In the genomic region with DNA sequence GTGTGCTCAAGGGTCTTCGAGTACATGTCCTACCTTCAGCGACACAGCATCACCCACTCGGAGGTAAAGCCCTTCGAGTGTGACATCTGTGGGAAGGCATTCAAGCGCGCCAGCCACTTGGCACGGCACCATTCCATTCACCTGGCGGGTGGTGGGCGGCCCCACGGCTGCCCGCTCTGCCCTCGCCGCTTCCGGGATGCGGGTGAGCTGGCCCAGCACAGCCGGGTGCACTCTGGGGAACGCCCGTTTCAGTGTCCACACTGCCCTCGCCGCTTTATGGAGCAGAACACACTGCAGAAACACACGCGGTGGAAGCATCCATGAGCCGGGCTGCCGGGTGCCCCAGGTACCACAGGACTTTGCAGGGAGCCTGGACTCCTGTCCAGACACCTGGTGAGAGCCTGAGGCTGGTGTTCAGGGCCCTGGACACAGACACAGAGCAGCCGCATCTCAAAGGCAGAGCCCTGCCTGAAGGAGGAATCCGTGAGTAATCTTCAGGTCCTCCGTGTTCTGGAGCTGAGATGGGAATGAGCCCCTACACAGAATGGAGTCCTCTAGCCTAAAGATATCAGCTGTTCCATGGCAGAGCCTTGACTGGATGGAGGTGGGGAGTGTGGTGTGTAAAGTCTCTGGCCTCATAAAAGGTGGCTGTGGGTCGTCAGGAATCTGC, we compare ENCODE assay signal across 11 cellular contexts. TPM values are rescaled to one million over a fixed set of nuclear protein-coding genes. Genes with fewer than 3 reads are reported as not detected.
A peak's percentile ranks its signal among the peaks of the same experiment; 100 is the strongest.
DNase-seq lines count a peak whose midpoint lies in the region; ATAC-seq lines count a peak whose summit lies in the region.
"Had no signal": no experiment of that assay in that cellular context is flagged by ENCODE, and none has a peak within 500 bp of the region (broad histone marks: within the 10 kb centered on the region; RNA-seq: fewer than 3 reads in every experiment).

No MANE protein-coding gene starts in this region.

- peak overlapping the region; percentile 95 to 100 (median 99) for H3K4me2 ChIP-seq in BLaER1 treated with 17β-estradiol and CSF1 and Interleukin-3, amounts not matched to agents 10 nM and 100 nM
- H3K4me2 ChIP-seq in mesendoderm (ENCODE audit: low read length), result no peak overlapping the region

- H2BK15ac ChIP-seq in mesendoderm (replicated peaks; ENCODE audit: low read depth), result no peak overlapping the region

- H3K27me3 ChIP-seq in BLaER1 treated with 17β-estradiol and CSF1 and Interleukin-3, amounts not matched to agents 10 nM and 100 nM, result no peaks in the 10 kb centered on the region
- H3K27me3 ChIP-seq in mesendoderm (ENCODE audit: insufficient read depth, low read length, poor library complexity), result no peaks in the 10 kb centered on the region
- H3K27me3 ChIP-seq: dorsolateral prefrontal cortex had no signal

- H4K20me1 ChIP-seq in BLaER1 treated with 17β-estradiol and CSF1 and Interleukin-3, amounts not matched to agents 10 nM and 100 nM, result peaks cover 0 to 46% (median 23%) of the 10 kb centered on the region in 11 experiments; a peak in 16 of 22 replicates

- H3K23ac ChIP-seq in mesendoderm (ENCODE audit: low read length), result no peak overlapping the region

- peaks cover 31% of the 10 kb centered on the region for H3K4me1 Mint-ChIP-seq in activated naive CD8-positive, alpha-beta T cell treated with anti-CD3 and anti-CD28 coated beads, Interleukin-2, amount 10 ng/mL, durations not matched to agents 7 days and 5 days

- H4K5ac ChIP-seq in mesendoderm (ENCODE audit: low read length), result no peak overlapping the region

- peak overlapping the region; percentile 97 for H3K56ac ChIP-seq in mesendoderm (ENCODE audit: low read length)

- DNase-seq in HK-2 (ENCODE audit: unreplicated experiment) (peak; percentile 60), mesendoderm (no peak)
- DNase-seq in activated naive CD8-positive, alpha-beta T cell treated with anti-CD3 and anti-CD28 coated beads, Interleukin-2, amount 10 ng/mL, durations not matched to agents 7 days and 5 days, result no peak
- no peak for DNase-seq in stimulated activated naive CD4-positive, alpha-beta T cell treated with Interleukin-2 at 50 U/mL for 16 hours (lab: John Stamatoyannopoulos, UW)
- DNase-seq: activated CD4-positive, CD25-positive, alpha-beta regulatory T cell; dorsolateral prefrontal cortex; NCI-H1694 had no signal

- H3K9ac ChIP-seq in BLaER1 treated with 17β-estradiol and CSF1 and Interleukin-3, amounts not matched to agents 10 nM and 100 nM, result peak overlapping the region; percentile 83 to 97 (median 89)
- peak overlapping the region; percentile 99 for H3K9ac ChIP-seq in mesendoderm (ENCODE audit: low read length)

- no peaks in the 10 kb centered on the region for H3K9me3 ChIP-seq in BLaER1 treated with 17β-estradiol and CSF1 and Interleukin-3, amounts not matched to agents 10 nM and 100 nM (replicated peaks in 1 of 11)

- no peak overlapping the region for H2AK5ac ChIP-seq in mesendoderm (ENCODE audit: low read length)

- no peak overlapping the region for H2BK120ac ChIP-seq in mesendoderm (ENCODE audit: low read depth, low read length)

- no peak overlapping the region for H3K4ac ChIP-seq in mesendoderm (ENCODE audit: low read depth, low read length)

- ATAC-seq in activated naive CD8-positive, alpha-beta T cell treated with anti-CD3 and anti-CD28 coated beads, Interleukin-2, amount 10 ng/mL, durations not matched to agents 7 days and 5 days (ENCODE audit: low read depth), result no peak
- no peak for ATAC-seq in HG02588 (IDR thresholded peaks at IDR 0.05; ENCODE audit: unreplicated experiment)
- ATAC-seq in GM21529 (IDR thresholded peaks at IDR 0.05; ENCODE audit: unreplicated experiment), result no peak
- ATAC-seq in HG03571 (IDR thresholded peaks at IDR 0.05; ENCODE audit: unreplicated experiment), result no peak

- H3K36me3 ChIP-seq in BLaER1 treated with 17β-estradiol and CSF1 and Interleukin-3, amounts not matched to agents 10 nM and 100 nM, result peaks cover 15 to 32% (median 21%) of the 10 kb centered on the region in 11 experiments
- H3K36me3 ChIP-seq in mesendoderm (ENCODE audit: control insufficient read depth, insufficient read depth, low read length), result peaks cover 7% of the 10 kb centered on the region

- H3K27ac Mint-ChIP-seq in activated naive CD8-positive, alpha-beta T cell treated with anti-CD3 and anti-CD28 coated beads, Interleukin-2, amount 10 ng/mL, durations not matched to agents 7 days and 5 days, result peak overlapping the region; percentile 99

- H3K4me1 ChIP-seq in BLaER1 treated with 17β-estradiol and CSF1 and Interleukin-3, amounts not matched to agents 10 nM and 100 nM, result peaks cover 62 to 73% (median 71%) of the 10 kb centered on the region in 10 experiments
- H3K4me1 ChIP-seq in mesendoderm (ENCODE audit: control insufficient read depth, low read depth, low read length), result peaks cover 2% of the 10 kb centered on the region

- peaks cover 8% of the 10 kb centered on the region for H3K36me3 Mint-ChIP-seq in activated naive CD8-positive, alpha-beta T cell treated with anti-CD3 and anti-CD28 coated beads, Interleukin-2, amount 10 ng/mL, durations not matched to agents 7 days and 5 days

- no peak overlapping the region for H2BK5ac ChIP-seq in mesendoderm (ENCODE audit: low read length)

- peaks cover 20% of the 10 kb centered on the region for H3K79me2 ChIP-seq in mesendoderm (ENCODE audit: control insufficient read depth, insufficient read depth, low read length)

- peak overlapping the region in 9 of 11 experiments; percentile 59 to 92 (median 86); a peak in 13 of 22 replicates for H3K27ac ChIP-seq in BLaER1 treated with 17β-estradiol and CSF1 and Interleukin-3, amounts not matched to agents 10 nM and 100 nM
- no peak overlapping the region for H3K27ac ChIP-seq in mesendoderm (ENCODE audit: low read depth, low read length)

- no peak overlapping the region for H3K18ac ChIP-seq in mesendoderm (ENCODE audit: low read length)

- no peaks in the 10 kb centered on the region for H3K27me3 Mint-ChIP-seq in activated naive CD8-positive, alpha-beta T cell treated with anti-CD3 and anti-CD28 coated beads, Interleukin-2, amount 10 ng/mL, durations not matched to agents 7 days and 5 days

- H3K9me3 Mint-ChIP-seq in activated naive CD8-positive, alpha-beta T cell treated with anti-CD3 and anti-CD28 coated beads, Interleukin-2, amount 10 ng/mL, durations not matched to agents 7 days and 5 days, result no peaks in the 10 kb centered on the region

- no peak overlapping the region for H4K8ac ChIP-seq in mesendoderm (ENCODE audit: low read depth, low read length)

- peak overlapping the region; percentile 78 to 91 (median 87) for H3K4me3 ChIP-seq in BLaER1 treated with 17β-estradiol and CSF1 and Interleukin-3, amounts not matched to agents 10 nM and 100 nM
- H3K4me3 ChIP-seq in mesendoderm (ENCODE audit: low read length), result no peak overlapping the region

- no CpG with 5 or more reads among the region's 28 CpGs for WGBS in mesendoderm (ENCODE audit: extremely low coverage, insufficient coverage, low lambda C conversion rate)

- peaks cover 8% of the 10 kb centered on the region for H3K79me1 ChIP-seq in mesendoderm (ENCODE audit: low read length)

- peak overlapping the region; percentile 97 for H3K4me3 Mint-ChIP-seq in activated naive CD8-positive, alpha-beta T cell treated with anti-CD3 and anti-CD28 coated beads, Interleukin-2, amount 10 ng/mL, durations not matched to agents 7 days and 5 days

- POLR2A ChIA-PET in activated naive CD8-positive, alpha-beta T cell treated with anti-CD3 and anti-CD28 coated beads, Interleukin-2, amount 10 ng/mL, durations not matched to agents 7 days and 5 days (lab: Charles Lee), result interaction anchor here (0.5 kb wide), 1 partner anchor 11 kb away, joined by 3 read pairs; no protein-coding TSS in a partner anchor

RNA-seq across cellular contexts. Expression of gene ZNF581, which starts 1.5 kb away (rescaled TPM):
- total RNA-seq in activated naive CD8-positive, alpha-beta T cell treated with anti-CD3 and anti-CD28 coated beads, Interleukin-2, amount 10 ng/mL, durations not matched to agents 7 days and 5 days, result 10 to 100 TPM; 28.6 to 31.7 TPM
- polyA plus RNA-seq in mesendoderm (2013, experiment 1 of 2), result 34.8 TPM
- polyA plus RNA-seq in mesendoderm (2013, experiment 2 of 2), result 34.8 TPM

RNA-seq across cellular contexts. Expression of gene CCDC106, which starts 3.0 kb away (rescaled TPM):
- 10 to 100 TPM; 12.1 to 13.4 TPM for total RNA-seq in activated naive CD8-positive, alpha-beta T cell treated with anti-CD3 and anti-CD28 coated beads, Interleukin-2, amount 10 ng/mL, durations not matched to agents 7 days and 5 days
- 7.9 TPM for polyA plus RNA-seq in mesendoderm (2013, experiment 1 of 2)
- polyA plus RNA-seq in mesendoderm (2013, experiment 2 of 2), result 7.9 TPM

RNA-seq across cellular contexts. Expression of gene ZNF580, which starts 4.2 kb away (rescaled TPM):
- 10 to 100 TPM; 56.6 to 59.8 TPM for total RNA-seq in activated naive CD8-positive, alpha-beta T cell treated with anti-CD3 and anti-CD28 coated beads, Interleukin-2, amount 10 ng/mL, durations not matched to agents 7 days and 5 days
- 12.1 TPM for polyA plus RNA-seq in mesendoderm (2013, experiment 1 of 2)
- 13.5 TPM for polyA plus RNA-seq in mesendoderm (2013, experiment 2 of 2)

RNA-seq across cellular contexts. Expression of gene U2AF2, which starts 9.9 kb away (rescaled TPM):
- 100 to 1,000 TPM; 257 to 267 TPM for total RNA-seq in activated naive CD8-positive, alpha-beta T cell treated with anti-CD3 and anti-CD28 coated beads, Interleukin-2, amount 10 ng/mL, durations not matched to agents 7 days and 5 days
- 204 TPM for polyA plus RNA-seq in mesendoderm (2013, experiment 1 of 2)
- polyA plus RNA-seq in mesendoderm (2013, experiment 2 of 2), result 201 TPM

RNA-seq across cellular contexts. Expression of gene ZNF784, which starts 20.6 kb away (rescaled TPM):
- 1 to 10 TPM; 6.3 to 7.6 TPM for total RNA-seq in activated naive CD8-positive, alpha-beta T cell treated with anti-CD3 and anti-CD28 coated beads, Interleukin-2, amount 10 ng/mL, durations not matched to agents 7 days and 5 days
- polyA plus RNA-seq in mesendoderm (2013, experiment 1 of 2), result 3.9 TPM
- 4.4 TPM for polyA plus RNA-seq in mesendoderm (2013, experiment 2 of 2)
